8 cellular contexts compared by ENCODE assay signal in genomic region chr17:44655983-44656700, GRCh38. TPM values are rescaled to one million over a fixed set of nuclear protein-coding genes. Genes with fewer than 3 reads are reported as not detected.
DNase-seq lines count a peak whose midpoint lies in the region; ATAC-seq and TF ChIP-seq lines count a peak whose summit lies in the region.

Gene MEIOC (plus strand): TSS chr17:44656468. CDS start chr17:44656614, 146 bp downstream.

- peak within 1 kb of the TSS; percentile 22 for H3K4me3 ChIP-seq in A673 (ENCODE audit: low read depth, low read length, poor library complexity, severe bottlenecking)
- H3K4me3 ChIP-seq in dorsolateral prefrontal cortex: peak within 1 kb of the TSS in 38 of 59 donors; percentile 4 to 51 (median 28)

- H3K27ac Mint-ChIP-seq in H9 (no peak within 1 kb of the TSS), progenitor cell of endocrine pancreas (peak within 1 kb of the TSS; percentile 71)

- H3K4me1 Mint-ChIP-seq in H9 (peaks cover 0 to 3% of the 10 kb centered on the region in 2 experiments; a peak in 2 of 4 replicates), progenitor cell of endocrine pancreas (ENCODE audit: low read depth) (peaks cover 2% of the 10 kb centered on the region)

- no peak within 1 kb of the TSS for H2BK12ac ChIP-seq in H9 (ENCODE audit: insufficient read length, low read depth, low read length)

- peak within 1 kb of the TSS; percentile 50 to 84 for H3K4me3 Mint-ChIP-seq in H9
- H3K4me3 Mint-ChIP-seq in progenitor cell of endocrine pancreas (ENCODE audit: low read depth): peak within 1 kb of the TSS; percentile 62

- POLR2A ChIA-PET in A673 (lab: Charles Lee; ENCODE audit: low non-redundant PET): no interaction called here

- no peaks in the 10 kb centered on the region for H3K79me2 ChIP-seq in H9 (ENCODE audit: insufficient read depth, low read length)

- H3K23ac ChIP-seq in H9 (ENCODE audit: insufficient read length, low read depth, low read length): no peak within 1 kb of the TSS

- no peak within 1 kb of the TSS for H4K8ac ChIP-seq in H9 (replicated peaks; ENCODE audit: insufficient read length, low read depth, low read length)

- H3K27me3 Mint-ChIP-seq in H9 (ENCODE audit: low read depth) (peaks cover 61% of the 10 kb centered on the region), progenitor cell of endocrine pancreas (peaks cover 32% of the 10 kb centered on the region)

- H4K5ac ChIP-seq in H9 (ENCODE audit: insufficient read length, low read depth, low read length): no peak within 1 kb of the TSS

- peaks cover 3% of the 10 kb centered on the region for H3K27me3 ChIP-seq in A673 (replicated peaks; ENCODE audit: insufficient read depth, low read depth, low read length, poor library complexity)
- H3K27me3 ChIP-seq in H9 (ENCODE audit: insufficient read depth, low read length): peaks cover 9% of the 10 kb centered on the region
- peaks cover 0 to 64% (median 30%) of the 10 kb centered on the region in 45 donors for H3K27me3 ChIP-seq in dorsolateral prefrontal cortex

- no peaks in the 10 kb centered on the region for H3K36me3 ChIP-seq in A673 (ENCODE audit: insufficient read depth, low read length, poor library complexity, severe bottlenecking)

- no peak within 1 kb of the TSS for H3K18ac ChIP-seq in H9 (ENCODE audit: insufficient read length, low read depth, low read length)

- TF ChIP-seq CTCF in A673 (conservative IDR thresholded peaks at IDR 0.05; ENCODE audit: low read depth, low read length) (no peak), H9 (conservative IDR thresholded peaks at IDR 0.05) (peak; percentile 25; the same call in 1 of the 3 replicates), dorsolateral prefrontal cortex (IDR thresholded peaks at IDR 0.05 in 54 of 56, conservative IDR thresholded peaks at IDR 0.05 in 2 of 56; ENCODE audit: low read depth in 1 of 56, partially characterized antibody in 56 of 56) (no peak), progenitor cell of endocrine pancreas (IDR thresholded peaks at IDR 0.05; ENCODE audit: unreplicated experiment) (peak; percentile 18)

- no peak for ATAC-seq in GM19452 (IDR thresholded peaks at IDR 0.05; ENCODE audit: unreplicated experiment)
- ATAC-seq in HG03095 (IDR thresholded peaks at IDR 0.05; ENCODE audit: unreplicated experiment): no peak

- CTCF ChIA-PET in A673 (lab: Charles Lee): no interaction called here

- H3K56ac ChIP-seq in H9 (ENCODE audit: insufficient read length, low read depth, low read length): no peak within 1 kb of the TSS

- H4K91ac ChIP-seq in H9 (ENCODE audit: insufficient read length, low read depth, low read length): no peak within 1 kb of the TSS

- H3K23me2 ChIP-seq in H9 (ENCODE audit: insufficient read length, low read depth, low read length, poor library complexity, severe bottlenecking): peaks cover 7% of the 10 kb centered on the region

- H2BK5ac ChIP-seq in H9 (ENCODE audit: insufficient read length, low read length): no peak within 1 kb of the TSS

- H2BK15ac ChIP-seq in H9 (ENCODE audit: low read depth, low read length): no peak within 1 kb of the TSS

- no peak within 1 kb of the TSS for H3T11ph ChIP-seq in H9 (ENCODE audit: low read length)

- H3K27ac ChIP-seq in A673 (ENCODE audit: low read depth, low read length, poor library complexity, severe bottlenecking) (no peak within 1 kb of the TSS), H9 (ENCODE audit: insufficient read length, low read depth, low read length) (no peak within 1 kb of the TSS), dorsolateral prefrontal cortex (no peak within 1 kb of the TSS)

- no peak within 1 kb of the TSS; the same call in 1 of the 2 replicates for H3K14ac ChIP-seq in H9 (ENCODE audit: insufficient read depth, low read length)

- BruUV-seq in A673 (replicated peaks; lab: Mats Ljungman, UMichigan): no TSS peak

- H3K9me3 Mint-ChIP-seq in H9: peaks cover 6 to 12% of the 10 kb centered on the region in 2 experiments
- no peaks in the 10 kb centered on the region for H3K9me3 Mint-ChIP-seq in progenitor cell of endocrine pancreas (ENCODE audit: low read depth)

- peak within 1 kb of the TSS; percentile 71 for H3K4me2 ChIP-seq in H9 (ENCODE audit: insufficient read depth, insufficient read length, low read length)

- no peak within 1 kb of the TSS for H3K9ac ChIP-seq in H9 (ENCODE audit: extremely low read depth, insufficient read length, low read length)

- no CpG with 5 or more reads among the region's 57 CpGs for WGBS in H9 (ENCODE audit: extremely low coverage, insufficient read length, low lambda C conversion rate)

- H3K36me3 Mint-ChIP-seq in H9 (ENCODE audit: insufficient read depth in 1 of 3, low read depth in 3 of 3) (peaks cover 2 to 9% (median 4%) of the 10 kb centered on the region in 3 experiments; a peak in 5 of 7 replicates), progenitor cell of endocrine pancreas (ENCODE audit: insufficient read depth) (peaks cover 2% of the 10 kb centered on the region)

- H2AFZ ChIP-seq in H9 (ENCODE audit: low read length): no peak within 1 kb of the TSS

- DNase-seq in A673 (ENCODE audit: low spot score) (no peak), H9 (peak; percentile 98), T-helper 2 cell (peak in 4 of 5 experiments; percentile 17 to 61 (median 24)), dorsolateral prefrontal cortex (no peak), progenitor cell of endocrine pancreas (ENCODE audit: low spot score, unreplicated experiment) (peak; percentile 27), globus pallidus (ENCODE audit: low spot score) (no peak)

- intact Hi-C loops in A673 (cut with micrococcal nuclease; ENCODE audit: unreplicated experiment): no loop called here
- intact Hi-C loops in dorsolateral prefrontal cortex (cut with DNase I): no loop called here

- no peak within 1 kb of the TSS for H2BK20ac ChIP-seq in H9 (ENCODE audit: low read depth, low read length, poor library complexity, severe bottlenecking)

- no peak within 1 kb of the TSS for H2BK120ac ChIP-seq in H9 (ENCODE audit: low read depth, low read length, poor library complexity, severe bottlenecking)

- H3K9me3 ChIP-seq in A673 (ENCODE audit: low read depth, low read length, poor library complexity, severe bottlenecking): no peaks in the 10 kb centered on the region
- H3K9me3 ChIP-seq in H9 (ENCODE audit: control insufficient read depth, low read depth, low read length): no peaks in the 10 kb centered on the region

- no peak within 1 kb of the TSS for H2AK5ac ChIP-seq in H9 (ENCODE audit: insufficient read length, low read length)

- H3K79me1 ChIP-seq in H9 (ENCODE audit: insufficient read depth, low read depth, low read length, poor library complexity, severe bottlenecking): no peaks in the 10 kb centered on the region

- no peaks in the 10 kb centered on the region for H3K4me1 ChIP-seq in A673 (ENCODE audit: insufficient read depth, low read length, poor library complexity, severe bottlenecking)
- no peaks in the 10 kb centered on the region for H3K4me1 ChIP-seq in H9 (ENCODE audit: insufficient read depth, low read length)

- no peaks in the 10 kb centered on the region for H4K20me1 ChIP-seq in H9 (ENCODE audit: control insufficient read depth, insufficient read depth, insufficient read length)

- no peak within 1 kb of the TSS for H3K4ac ChIP-seq in H9 (ENCODE audit: low read depth, low read length)

RNA-seq across cellular contexts. Expression of gene MEIOC, which starts in this region (rescaled TPM):
- total RNA-seq in A673 (2021): 0.44 TPM in 1 of 2 replicates, not detected in the other
- total RNA-seq in H9 (2021): 2.7 and 3.0 TPM in 2 replicates
- 1 to 10 TPM in 6 of 120 experiments, under 1 TPM in 49, not detected in 65; 0.08 to 1.4 (median 0.30) TPM for total RNA-seq in dorsolateral prefrontal cortex
- total RNA-seq in progenitor cell of endocrine pancreas: 0.69 and 0.86 TPM in 2 replicates

Comparison
In these comparisons a context has a peak if more than half of its experiments do, and no peak if none do; other contexts are left out.
1. Peak in DNase-seq in progenitor cell of endocrine pancreas; RNA of the gene not detected or under 1 TPM.
2. DNase-seq: peak in H9 (single experiment) and T-helper 2 cell (4 of 5); none in A673 (single experiment), dorsolateral prefrontal cortex (0 of 10) and globus pallidus (single experiment).
3. CTCF ChIP-seq: peak in H9 (single experiment) and progenitor cell of endocrine pancreas (single experiment); none in A673 (single experiment) and dorsolateral prefrontal cortex (0 of 56).